ENCODE assay signal across 10 cellular contexts in genomic region chr14:92549096-92549852, GRCh38. TPM values are rescaled to one million over a fixed set of nuclear protein-coding genes. Genes with fewer than 3 reads are reported as not detected.
DNase-seq lines count a peak whose midpoint lies in the region; ATAC-seq and TF ChIP-seq lines count a peak whose summit lies in the region.
"Had no signal": no experiment of that assay in that cellular context is flagged by ENCODE, and none has a peak within 500 bp of the region (broad histone marks: within the 10 kb centered on the region; RNA-seq: fewer than 3 reads in every experiment).

No MANE protein-coding gene starts in this region.

- H3K4me3 ChIP-seq in RWPE2 (ENCODE audit: severe bottlenecking) (no peak overlapping the region), gastroesophageal sphincter (no peak overlapping the region), neuronal stem cell (ENCODE audit: low read length in 2 of 2) (no peak overlapping the region), upper lobe of left lung (no peak overlapping the region)
- H3K4me3 ChIP-seq: ovary had no signal

- no peaks in the 10 kb centered on the region for H3K36me3 ChIP-seq in RWPE2 (ENCODE audit: low read depth)
- H3K36me3 ChIP-seq in gastroesophageal sphincter = no peaks in the 10 kb centered on the region
- no peaks in the 10 kb centered on the region for H3K36me3 ChIP-seq in neuronal stem cell (replicated peaks in 1 of 2; ENCODE audit: control insufficient read depth in 2 of 2, insufficient read depth in 2 of 2, low read length in 2 of 2)
- H3K36me3 ChIP-seq in upper lobe of left lung = no peaks in the 10 kb centered on the region
- H3K36me3 ChIP-seq: ovary had no signal

- H3K36me3 Mint-ChIP-seq in activated naive CD8-positive, alpha-beta T cell treated with anti-CD3 and anti-CD28 coated beads for 36 hours = peaks cover 23% of the 10 kb centered on the region

- H3K27ac ChIP-seq in RWPE2 (ENCODE audit: poor library complexity, severe bottlenecking) (no peak overlapping the region), gastroesophageal sphincter (peak overlapping the region in 3 of 4 donors; percentile 21 to 59 (median 57)), neuronal stem cell (replicated peaks; ENCODE audit: low read length) (no peak overlapping the region), upper lobe of left lung (peak overlapping the region; percentile 54 to 87 (median 74))
- H3K27ac ChIP-seq: ovary had no signal

- no peak overlapping the region for H3K9ac ChIP-seq in neuronal stem cell (ENCODE audit: low read depth, low read length, poor library complexity)

- H3K79me1 ChIP-seq in neuronal stem cell (ENCODE audit: low read depth, low read length) = no peaks in the 10 kb centered on the region

- H4K8ac ChIP-seq in neuronal stem cell (ENCODE audit: low read depth, low read length) = no peak overlapping the region

- WGBS in gastroesophageal sphincter (ENCODE audit: low coverage in 1 of 2), 2 donors = 47% methylated on average over 3 of the region's 17 CpGs; no CpG with 5 or more reads in 1 of the 2 donors
- WGBS in neuronal stem cell (ENCODE audit: extremely low coverage in 2 of 2, insufficient read length in 2 of 2, insufficient replicate concordance in 1 of 2), 2 donors = no CpG with 5 or more reads among the region's 17 CpGs
- 64 to 70% methylated on average over 4 to 17 of the region's 17 CpGs for WGBS in upper lobe of left lung, 2 donors

- H3K18ac ChIP-seq in neuronal stem cell (ENCODE audit: low read length) = peak overlapping the region; percentile 41

- H3K23ac ChIP-seq in neuronal stem cell (ENCODE audit: low read depth, low read length, poor library complexity) = no peak overlapping the region

- no peak for TF ChIP-seq POLR2A in gastroesophageal sphincter (IDR thresholded peaks at IDR 0.05)
- no peak for TF ChIP-seq POLR2A in upper lobe of left lung (IDR thresholded peaks at IDR 0.05)

- peaks cover 62% of the 10 kb centered on the region for H3K4me1 Mint-ChIP-seq in activated naive CD8-positive, alpha-beta T cell treated with anti-CD3 and anti-CD28 coated beads for 36 hours

- H3K4me1 ChIP-seq in RWPE2 (ENCODE audit: insufficient read depth, poor library complexity, severe bottlenecking) (no peaks in the 10 kb centered on the region), gastroesophageal sphincter (peaks cover 0 to 40% (median 7%) of the 10 kb centered on the region in 3 donors), neuronal stem cell (ENCODE audit: control insufficient read depth in 2 of 2, insufficient read depth in 1 of 2, low read depth in 1 of 2, low read length in 2 of 2) (peaks cover 0 to 1% of the 10 kb centered on the region in 2 donors), upper lobe of left lung (peaks cover 18 to 48% (median 32%) of the 10 kb centered on the region in 4 donors)

- no peak overlapping the region for H2AFZ ChIP-seq in neuronal stem cell (ENCODE audit: low read length)

- H3K27me3 ChIP-seq in RWPE2 (ENCODE audit: insufficient read depth, poor library complexity, severe bottlenecking) (no peaks in the 10 kb centered on the region), gastroesophageal sphincter (no peaks in the 10 kb centered on the region), neuronal stem cell (ENCODE audit: control insufficient read depth in 3 of 3, insufficient read depth in 3 of 3, low read depth in 1 of 3, low read length in 3 of 3) (no peaks in the 10 kb centered on the region), upper lobe of left lung (no peaks in the 10 kb centered on the region)
- H3K27me3 ChIP-seq: ovary had no signal

- no peak overlapping the region for H3K4ac ChIP-seq in neuronal stem cell (ENCODE audit: low read length)

- TF ChIP-seq CTCF in RWPE2 (IDR thresholded peaks at IDR 0.05; ENCODE audit: poor library complexity, severe bottlenecking) = no peak
- no peak for TF ChIP-seq CTCF in gastroesophageal sphincter (IDR thresholded peaks at IDR 0.05)
- no peak for TF ChIP-seq CTCF in upper lobe of left lung (IDR thresholded peaks at IDR 0.05)

- no peak for TF ChIP-seq EP300 in gastroesophageal sphincter (IDR thresholded peaks at IDR 0.05)
- TF ChIP-seq EP300 in upper lobe of left lung (IDR thresholded peaks at IDR 0.05) = no peak

- no peak overlapping the region for H2BK15ac ChIP-seq in neuronal stem cell (ENCODE audit: low read length)

- ATAC-seq in RWPE2 (ENCODE audit: low read depth) (peak; percentile 7; the same call in 1 of the 3 replicates), gastroesophageal sphincter (peak; percentile 63), upper lobe of left lung (ENCODE audit: low FRiP score in 2 of 2) (peak; percentile 5 to 51), HG03025 (IDR thresholded peaks at IDR 0.05; ENCODE audit: low FRiP score, unreplicated experiment) (no peak)

- no peak overlapping the region for H3K4me2 ChIP-seq in neuronal stem cell (ENCODE audit: insufficient read depth, low read length, poor library complexity, severe bottlenecking)

- peak overlapping the region; percentile 4 for H3K14ac ChIP-seq in neuronal stem cell (ENCODE audit: low read length)

- H2AK5ac ChIP-seq in neuronal stem cell (ENCODE audit: low read depth, low read length) = peak overlapping the region; percentile 36

- H3K27ac Mint-ChIP-seq in activated naive CD8-positive, alpha-beta T cell treated with anti-CD3 and anti-CD28 coated beads for 36 hours = no peak overlapping the region

- H4K91ac ChIP-seq in neuronal stem cell (ENCODE audit: low read depth, low read length, poor library complexity) = no peak overlapping the region

- no peaks in the 10 kb centered on the region for H3K9me3 ChIP-seq in RWPE2 (ENCODE audit: severe bottlenecking)
- no peaks in the 10 kb centered on the region for H3K9me3 ChIP-seq in gastroesophageal sphincter
- no peaks in the 10 kb centered on the region for H3K9me3 ChIP-seq in neuronal stem cell (replicated peaks in 1 of 2; ENCODE audit: control insufficient read depth in 2 of 2, insufficient read depth in 1 of 2, low read depth in 1 of 2, low read length in 2 of 2)
- H3K9me3 ChIP-seq in upper lobe of left lung = no peaks in the 10 kb centered on the region
- H3K9me3 ChIP-seq: ovary had no signal

- H3K27me3 Mint-ChIP-seq in activated naive CD8-positive, alpha-beta T cell treated with anti-CD3 and anti-CD28 coated beads for 36 hours = no peaks in the 10 kb centered on the region

- H2BK120ac ChIP-seq in neuronal stem cell (ENCODE audit: low read depth, low read length) = no peak overlapping the region

- no peak for DNase-seq in RWPE2 (ENCODE audit: low spot score)
- DNase-seq in neuronal stem cell (ENCODE audit: low spot score) = no peak
- no peak for DNase-seq in upper lobe of left lung
- no peak for DNase-seq in RPMI8226
- DNase-seq in activated naive CD8-positive, alpha-beta T cell treated with anti-CD3 and anti-CD28 coated beads for 36 hours = no peak
- DNase-seq: stimulated activated CD4-positive, alpha-beta T cell treated with anti-CD3 and anti-CD28 coated beads, Interleukin-4, amount 100 ng/mL, for 1 hour; stimulated activated naive CD4-positive, alpha-beta T cell treated with Interleukin-2 at 50 U/mL for 16 hours had no signal

- H2BK5ac ChIP-seq in neuronal stem cell (ENCODE audit: low read length) = no peak overlapping the region

- no peak overlapping the region for H3K4me3 Mint-ChIP-seq in activated naive CD8-positive, alpha-beta T cell treated with anti-CD3 and anti-CD28 coated beads for 36 hours

- H3K9me3 Mint-ChIP-seq in activated naive CD8-positive, alpha-beta T cell treated with anti-CD3 and anti-CD28 coated beads for 36 hours = no peaks in the 10 kb centered on the region

- H2BK12ac ChIP-seq in neuronal stem cell (ENCODE audit: low read length) = no peak overlapping the region

RNA-seq across cellular contexts. Expression of gene RIN3, which starts 35.7 kb away (rescaled TPM):
- total RNA-seq in gastroesophageal sphincter (10 to 100 TPM; 13.5 to 22.2 (median 16.2) TPM), upper lobe of left lung (10 to 100 TPM; 19.0 to 88.0 (median 59.7) TPM)
- 1.3 TPM for polyA plus RNA-seq in neuronal stem cell (2013, experiment 1 of 2)
- 1.6 TPM for polyA plus RNA-seq in neuronal stem cell (2013, experiment 2 of 2)
- total RNA-seq in activated naive CD8-positive, alpha-beta T cell treated with anti-CD3 and anti-CD28 coated beads for 36 hours = 10 to 100 TPM; 59.2 to 59.6 TPM

Comparison
In these comparisons a context has a peak if more than half of its experiments do, and no peak if none do; other contexts are left out.
1. H3K27ac ChIP-seq: peak in gastroesophageal sphincter (3 of 4) and upper lobe of left lung (4 of 4); none in RWPE2 (single experiment) and neuronal stem cell (single experiment).